Comparison of ENCODE assay signal across 8 cellular contexts in genomic region chr17:77363821-77364361, GRCh38.
A peak's percentile ranks its signal among the peaks of the same experiment; 100 is the strongest.
DNase-seq lines count a peak whose midpoint lies in the region; ATAC-seq lines count a peak whose summit lies in the region.

No MANE protein-coding gene starts in this region.

- peaks cover 51% of the 10 kb centered on the region for H3K4me1 ChIP-seq in ACC112 (ENCODE audit: control insufficient read depth, insufficient read depth, low read length, unreplicated experiment)

- H3K27ac ChIP-seq in ACC112 (ENCODE audit: low read depth, low read length) = peak overlapping the region; percentile 89

- H2AFZ ChIP-seq in ACC112 (ENCODE audit: low read length, unreplicated experiment) = no peak overlapping the region

- H3K36me3 Mint-ChIP-seq in naive thymus-derived CD8-positive, alpha-beta T cell = no peaks in the 10 kb centered on the region

- H3K36me3 ChIP-seq in ACC112 (ENCODE audit: insufficient read depth, low read length) = no peaks in the 10 kb centered on the region

- DNase-seq in OCI-M1 (lab: John Stamatoyannopoulos, UW) = peak; percentile 69
- DNase-seq in cerebellum (ENCODE audit: low spot score) = peak; percentile 67
- peak in 7 of 10 donors; percentile 47 to 57 (median 55) for DNase-seq in naive thymus-derived CD8-positive, alpha-beta T cell
- no peak for DNase-seq in Ammon's horn (ENCODE audit: low spot score)

- POLR2A ChIA-PET in naive thymus-derived CD8-positive, alpha-beta T cell (lab: Charles Lee) = interaction anchor here (0.7 to 3.5 kb wide), 8 partner anchors 9 to 143 kb away, joined by 3 to 28 read pairs (median 6); no protein-coding TSS in a partner anchor

- peaks cover 82% of the 10 kb centered on the region for H3K79me2 ChIP-seq in ACC112 (ENCODE audit: control insufficient read depth, insufficient read depth, low read length, unreplicated experiment)

- no peaks in the 10 kb centered on the region for H3K9me3 Mint-ChIP-seq in naive thymus-derived CD8-positive, alpha-beta T cell

- H3K27ac Mint-ChIP-seq in naive thymus-derived CD8-positive, alpha-beta T cell = peak overlapping the region; percentile 56 to 91 (median 82)

- no peaks in the 10 kb centered on the region for H3K27me3 ChIP-seq in ACC112 (ENCODE audit: insufficient read depth, low read length)

- peaks cover 34 to 59% (median 58%) of the 10 kb centered on the region in 4 donors for H3K4me1 Mint-ChIP-seq in naive thymus-derived CD8-positive, alpha-beta T cell

- peak overlapping the region; percentile 64 to 90 (median 78) for H3K4me3 Mint-ChIP-seq in naive thymus-derived CD8-positive, alpha-beta T cell

- peak; percentile 89 for ATAC-seq in naive thymus-derived CD8-positive, alpha-beta T cell
- ATAC-seq in HG02610 (IDR thresholded peaks at IDR 0.05; ENCODE audit: unreplicated experiment) (no peak), GM18867 (IDR thresholded peaks at IDR 0.05; ENCODE audit: unreplicated experiment) (no peak), GM21360 (IDR thresholded peaks at IDR 0.05; ENCODE audit: unreplicated experiment) (no peak)

- H3K4me3 ChIP-seq in ACC112 (ENCODE audit: low read depth, low read length) = peak overlapping the region; percentile 43; the same call in 1 of the 2 replicates

- H3K27me3 Mint-ChIP-seq in naive thymus-derived CD8-positive, alpha-beta T cell = no peaks in the 10 kb centered on the region

Comparison
In these comparisons a context has a peak if more than half of its experiments do, and no peak if none do; other contexts are left out.
1. ATAC-seq: peak in naive thymus-derived CD8-positive, alpha-beta T cell (2 of 2); none in HG02610 (single experiment), GM18867 (single experiment) and GM21360 (single experiment).